In genomic region chr16:951660-952301, GRCh38 we compare ENCODE assay signal across 31 cellular contexts. TPM values are rescaled to one million over a fixed set of nuclear protein-coding genes. Genes with fewer than 3 reads are reported as not detected.
DNase-seq lines count a peak whose midpoint lies in the region; ATAC-seq, FAIRE-seq and TF ChIP-seq lines count a peak whose summit lies in the region.
"Had no signal": no experiment of that assay in that cellular context is flagged by ENCODE, and none has a peak within 500 bp of the region (broad histone marks: within the 10 kb centered on the region; RNA-seq: fewer than 3 reads in every experiment).

No MANE protein-coding gene starts in this region.

- TF ChIP-seq POLR2A in K562 (conservative IDR thresholded peaks at IDR 0.05), result no peak

- no peaks in the 10 kb centered on the region for H3K27me3 Mint-ChIP-seq in activated CD8-positive, alpha-beta T cell treated with anti-CD3 and anti-CD28 coated beads, Interleukin-2, amount 10 ng/mL, durations not matched to agents 7 days and 5 days (ENCODE audit: low read depth)
- H3K27me3 Mint-ChIP-seq: activated naive CD8-positive, alpha-beta T cell; CD4-positive, CD25-positive, alpha-beta regulatory T cell; naive thymus-derived CD4-positive, alpha-beta T cell had no signal

- H2AK5ac ChIP-seq in trophoblast cell (ENCODE audit: low read length), result no peak overlapping the region

- H4K12ac ChIP-seq in trophoblast cell (ENCODE audit: low read depth, low read length), result no peak overlapping the region

- H3K4ac ChIP-seq in trophoblast cell (ENCODE audit: low read depth, low read length), result no peak overlapping the region

- H3K4me3 ChIP-seq in BLaER1 treated with 17β-estradiol and CSF1 and Interleukin-3, amounts not matched to agents 10 nM and 100 nM, result no peak overlapping the region
- H3K4me3 ChIP-seq in K562 (no peak overlapping the region), trophoblast cell (ENCODE audit: low read depth, low read length) (no peak overlapping the region)
- H3K4me3 ChIP-seq: body of pancreas, left lung, SK-N-MC had no signal

- peak; percentile 74 for ATAC-seq in K562
- ATAC-seq in activated CD8-positive, alpha-beta T cell treated with anti-CD3 and anti-CD28 coated beads, Interleukin-2, amount 10 ng/mL, durations not matched to agents 7 days and 5 days, result no peak
- ATAC-seq: body of pancreas; HCT116; left lung; naive thymus-derived CD4-positive, alpha-beta T cell had no signal

- H2BK12ac ChIP-seq in trophoblast cell (ENCODE audit: low read length), result no peak overlapping the region

- no peak overlapping the region for H3K18ac ChIP-seq in trophoblast cell (ENCODE audit: low read length)

- no peaks in the 10 kb centered on the region for H3K79me1 ChIP-seq in trophoblast cell (ENCODE audit: low read length)

- no peak overlapping the region; a peak in 1 of 22 replicates for H3K27ac ChIP-seq in BLaER1 treated with 17β-estradiol and CSF1 and Interleukin-3, amounts not matched to agents 10 nM and 100 nM
- H3K27ac ChIP-seq in K562 (ENCODE audit: extremely low read depth, low read depth, low read length), result no peak overlapping the region
- H3K27ac ChIP-seq in trophoblast cell (ENCODE audit: low read depth, low read length), result no peak overlapping the region
- H3K27ac ChIP-seq: body of pancreas, left lung, SK-N-MC, WERI-Rb-1 had no signal

- no peak overlapping the region for H4K91ac ChIP-seq in trophoblast cell (ENCODE audit: low read depth, low read length)

- CTCF ChIA-PET in K562 (lab: Yijun Ruan, JAX; ENCODE audit: low intra/inter-chr PET ratio), result no interaction called here
- CTCF ChIA-PET in activated CD8-positive, alpha-beta T cell treated with anti-CD3 and anti-CD28 coated beads, Interleukin-2, amount 10 ng/mL, durations not matched to agents 7 days and 5 days (lab: Charles Lee), result no interaction called here

- H2BK5ac ChIP-seq in trophoblast cell (ENCODE audit: low read depth, low read length, poor library complexity), result no peak overlapping the region

- no peak for FAIRE-seq in K562 (lab: Jason Lieb, UNC)
- FAIRE-seq: frontal cortex had no signal

- in situ Hi-C loops in KBM-7 (cut with MboI; ENCODE audit: low pct_unique_long_range_greater_than_20kb, low sequenced_read_pairs), result no loop called here
- in situ Hi-C loops in K562 (cut with MboI), result no loop called here

- H3K4me1 ChIP-seq in BLaER1 treated with 17β-estradiol and CSF1 and Interleukin-3, amounts not matched to agents 10 nM and 100 nM, result peaks cover 7 to 14% (median 12%) of the 10 kb centered on the region in 10 experiments; a peak in 17 of 20 replicates
- H3K4me1 ChIP-seq in K562 (replicated peaks in 1 of 2; ENCODE audit: control insufficient read depth in 2 of 2, insufficient read depth in 2 of 2, low read length in 2 of 2) (peaks cover 0 to 12% of the 10 kb centered on the region in 2 experiments; a peak in 4 of 5 replicates), trophoblast cell (ENCODE audit: control insufficient read depth in 1 of 2, insufficient read depth in 2 of 2, low read length in 2 of 2) (no peaks in the 10 kb centered on the region)
- H3K4me1 ChIP-seq: body of pancreas, left lung had no signal

- H3K9me3 ChIP-seq in BLaER1 treated with 17β-estradiol and CSF1 and Interleukin-3, amounts not matched to agents 10 nM and 100 nM (replicated peaks in 1 of 11), result no peaks in the 10 kb centered on the region; a peak in 4 of 22 replicates
- no peaks in the 10 kb centered on the region for H3K9me3 ChIP-seq in K562 (replicated peaks; ENCODE audit: control insufficient read depth, insufficient read depth, low read depth, low read length)
- H3K9me3 ChIP-seq in trophoblast cell (ENCODE audit: insufficient read depth, low read depth, low read length), result peaks cover 43% of the 10 kb centered on the region
- H3K9me3 ChIP-seq: body of pancreas, left lung had no signal

- POLR2A ChIA-PET in K562 (lab: Yijun Ruan, JAX), result no interaction called here
- POLR2A ChIA-PET in activated CD8-positive, alpha-beta T cell treated with anti-CD3 and anti-CD28 coated beads, Interleukin-2, amount 10 ng/mL, durations not matched to agents 7 days and 5 days (lab: Charles Lee), result no interaction called here

- H3K23ac ChIP-seq in trophoblast cell (ENCODE audit: low read length), result no peak overlapping the region

- no peak for TF ChIP-seq RAD21 in K562 (CRISPR knock-in tag; conservative IDR thresholded peaks at IDR 0.05 in 1 of 2, IDR thresholded peaks at IDR 0.05 in 1 of 2)

- no peak overlapping the region for H3K14ac ChIP-seq in trophoblast cell (ENCODE audit: low read length)

- DNase-seq in KBM-7 (peak; percentile 52), K562 (ENCODE audit: extremely low read depth in 1 of 4, low spot score in 3 of 4) (peak; percentile 48 to 65 (median 64)), trophoblast cell (peak; percentile 35 to 65), NCI-H345 (lab: John Stamatoyannopoulos, UW) (no peak)
- DNase-seq in stimulated activated CD4-positive, alpha-beta T cell treated with anti-CD3 and anti-CD28 coated beads, Interleukin-2, amount 100 ng/mL, for 48 hours, result no peak
- no peak for DNase-seq in activated CD8-positive, alpha-beta T cell treated with anti-CD3 and anti-CD28 coated beads, Interleukin-2, amount 10 ng/mL, durations not matched to agents 7 days and 5 days
- no peak for DNase-seq in activated CD4-positive, alpha-beta T cell treated with anti-CD3 and anti-CD28 coated beads for 48 hours
- DNase-seq: ACHN; activated CD4-positive, alpha-beta T cell treated with anti-CD3 and anti-CD28 coated beads, Interleukin-2, amount 50 U/mL, for 1 hour; body of pancreas; CD4-positive, CD25-positive, alpha-beta regulatory T cell; DMS 273 treated with DMSO at 0.1 percent for 48 hours; effector CD8-positive, alpha-beta T cell; erythroblast; KG1; naive thymus-derived CD4-positive, alpha-beta T cell; NCI-H1694; NCI-H2171; NCI-H526 treated with DMSO at 0.1 percent for 48 hours; retina; stimulated activated CD4-positive, alpha-beta T cell treated with anti-CD3 and anti-CD28 coated beads, Interleukin-4, amount 100 ng/mL, for 4 hours; stimulated activated naive CD4-positive, alpha-beta T cell; T-helper 2 cell; WERI-Rb-1 had no signal

- BruUV-seq in K562 (replicated peaks; lab: Mats Ljungman, UMichigan), result no TSS peak

- no peak; the same call in 1 of the 2 replicates for TF ChIP-seq EP300 in K562 (IDR thresholded peaks at IDR 0.05; ENCODE audit: low read length)

- intact Hi-C loops in K562 (cut with micrococcal nuclease), result no loop called here

- H4K8ac ChIP-seq in trophoblast cell (ENCODE audit: low read depth, low read length), result no peak overlapping the region

- WGBS in K562 (ENCODE audit: insufficient coverage, low coverage, missing lambda C conversion rate), result 4% methylated on average over 21 of the region's 22 CpGs
- no CpG with 5 or more reads among the region's 22 CpGs for WGBS in trophoblast cell (ENCODE audit: extremely low coverage, insufficient coverage, insufficient read length)

- peaks cover 0 to 39% (median 0%) of the 10 kb centered on the region in 11 experiments; a peak in 10 of 22 replicates for H4K20me1 ChIP-seq in BLaER1 treated with 17β-estradiol and CSF1 and Interleukin-3, amounts not matched to agents 10 nM and 100 nM
- H4K20me1 ChIP-seq in K562 (replicated peaks; ENCODE audit: control insufficient read depth, insufficient read depth, low read length), result no peaks in the 10 kb centered on the region

- H3K27me3 ChIP-seq in BLaER1 treated with 17β-estradiol and CSF1 and Interleukin-3, amounts not matched to agents 10 nM and 100 nM, result no peaks in the 10 kb centered on the region
- H3K27me3 ChIP-seq in K562 (ENCODE audit: control insufficient read depth in 2 of 2, insufficient read depth in 2 of 2, low read length in 2 of 2) (peaks cover 5 to 35% of the 10 kb centered on the region in 2 experiments; a peak in 3 of 5 replicates), trophoblast cell (ENCODE audit: insufficient read depth, low read length) (no peaks in the 10 kb centered on the region)
- H3K27me3 ChIP-seq: body of pancreas, left lung had no signal

- H3K4me1 Mint-ChIP-seq in activated CD8-positive, alpha-beta T cell treated with anti-CD3 and anti-CD28 coated beads, Interleukin-2, amount 10 ng/mL, durations not matched to agents 7 days and 5 days (ENCODE audit: low read depth), result no peaks in the 10 kb centered on the region
- H3K4me1 Mint-ChIP-seq: mesothelial cell of epicardium had no signal

- no peak overlapping the region for H3K4me3 Mint-ChIP-seq in activated CD8-positive, alpha-beta T cell treated with anti-CD3 and anti-CD28 coated beads, Interleukin-2, amount 10 ng/mL, durations not matched to agents 7 days and 5 days
- H3K4me3 Mint-ChIP-seq: activated naive CD8-positive, alpha-beta T cell; mesothelial cell of epicardium; naive thymus-derived CD4-positive, alpha-beta T cell had no signal

- H2BK120ac ChIP-seq in trophoblast cell (ENCODE audit: insufficient read depth, low read length, poor library complexity), result no peak overlapping the region

- H3K79me2 ChIP-seq in K562 (ENCODE audit: control insufficient read depth, insufficient read depth, low read length) (no peaks in the 10 kb centered on the region), trophoblast cell (ENCODE audit: control insufficient read depth, insufficient read depth, low read length, poor library complexity) (no peaks in the 10 kb centered on the region)

- H3K36me3 ChIP-seq in BLaER1 treated with 17β-estradiol and CSF1 and Interleukin-3, amounts not matched to agents 10 nM and 100 nM, result peaks cover 20 to 37% (median 27%) of the 10 kb centered on the region in 11 experiments
- H3K36me3 ChIP-seq in K562 (ENCODE audit: control insufficient read depth, insufficient read depth, low read length), result no peaks in the 10 kb centered on the region
- peaks cover 0 to 3% of the 10 kb centered on the region in 2 experiments for H3K36me3 ChIP-seq in trophoblast cell (ENCODE audit: control insufficient read depth in 1 of 2, insufficient read depth in 2 of 2, low read length in 2 of 2)
- H3K36me3 ChIP-seq: WERI-Rb-1 had no signal

- no peaks in the 10 kb centered on the region for H3K9me3 Mint-ChIP-seq in activated CD8-positive, alpha-beta T cell treated with anti-CD3 and anti-CD28 coated beads, Interleukin-2, amount 10 ng/mL, durations not matched to agents 7 days and 5 days (ENCODE audit: insufficient read depth)
- H3K9me3 Mint-ChIP-seq: mesothelial cell of epicardium had no signal

- TF ChIP-seq CTCF in K562 (IDR thresholded peaks at IDR 0.05 in 2 of 3, conservative IDR thresholded peaks at IDR 0.05 in 1 of 3; ENCODE audit: insufficient read depth in 2 of 3, low read depth in 1 of 3, low read length in 3 of 3), result no peak

- peak overlapping the region; percentile 9 to 62 (median 48); a peak in 18 of 22 replicates for H3K4me2 ChIP-seq in BLaER1 treated with 17β-estradiol and CSF1 and Interleukin-3, amounts not matched to agents 10 nM and 100 nM
- no peak overlapping the region for H3K4me2 ChIP-seq in K562 (ENCODE audit: insufficient read depth, low read length)
- no peak overlapping the region for H3K4me2 ChIP-seq in trophoblast cell (ENCODE audit: low read length)

- H3K9ac ChIP-seq in BLaER1 treated with 17β-estradiol and CSF1 and Interleukin-3, amounts not matched to agents 10 nM and 100 nM, result peak overlapping the region in 1 of 11 experiments; percentile 18; a peak in 2 of 22 replicates
- H3K9ac ChIP-seq in K562 (ENCODE audit: insufficient read depth in 1 of 2, low read depth in 2 of 2, low read length in 2 of 2), result peak overlapping the region in 1 of 2 experiments; percentile 45; a peak in 2 of 4 replicates
- no peak overlapping the region for H3K9ac ChIP-seq in trophoblast cell (ENCODE audit: low read length)

- no peaks in the 10 kb centered on the region for H3K9me1 ChIP-seq in K562 (ENCODE audit: control insufficient read depth, insufficient read depth, low read length)

- H2AFZ ChIP-seq in K562 (ENCODE audit: low read depth, low read length) (no peak overlapping the region), trophoblast cell (ENCODE audit: insufficient read depth, low read length, poor library complexity) (no peak overlapping the region)

- peaks cover under 1% of the 10 kb centered on the region for H3K36me3 Mint-ChIP-seq in activated CD8-positive, alpha-beta T cell treated with anti-CD3 and anti-CD28 coated beads, Interleukin-2, amount 10 ng/mL, durations not matched to agents 7 days and 5 days (ENCODE audit: low read depth)

- H3K27ac Mint-ChIP-seq in activated CD8-positive, alpha-beta T cell treated with anti-CD3 and anti-CD28 coated beads, Interleukin-2, amount 10 ng/mL, durations not matched to agents 7 days and 5 days, result no peak overlapping the region
- H3K27ac Mint-ChIP-seq: activated naive CD8-positive, alpha-beta T cell; CD4-positive, CD25-positive, alpha-beta regulatory T cell; mesothelial cell of epicardium had no signal

RNA-seq across cellular contexts. Expression of gene LMF1, which starts 19.0 kb away (rescaled TPM):
- 10.7 and 19.1 TPM in 2 replicates for total RNA-seq in K562 (2011; cell fraction: chromatin; rRNA removed; ENCODE audit: low replicate concordance)
- total RNA-seq in K562 (2011; cell fraction: nucleolus; rRNA removed), result 10.8 and 12.0 TPM in 2 replicates
- 11.5 and 12.0 TPM in 2 replicates for total RNA-seq in K562 (2011; cell fraction: nucleoplasm; rRNA removed)
- 0.64 and 0.86 TPM in 2 replicates for total RNA-seq in K562 (2014; rRNA removed)
- 0.26 and 0.44 TPM in 2 replicates for total RNA-seq in K562 (2014; rRNA removed; fragmentation: Illumina TruSeq; extraction: Trizol)
- total RNA-seq in K562 (2015; rRNA removed; fragmentation: Illumina TruSeq; extraction: Trizol), result 0.41 and 0.47 TPM in 2 replicates
- 1.5 and 2.3 TPM in 2 replicates for total RNA-seq in K562 (2021)
- polyA plus RNA-seq in K562 (2011; rRNA removed), result 1.0 and 1.5 TPM in 2 replicates
- 1.7 and 3.2 TPM in 2 replicates for polyA plus RNA-seq in K562 (2011; cell fraction: cytosol; rRNA removed)
- polyA plus RNA-seq in K562 (2011; cell fraction: nucleus; rRNA removed), result 6.1 and 9.0 TPM in 2 replicates
- 1.1 and 4.6 TPM in 2 replicates for polyA plus RNA-seq in K562 (2012)
- 1.1 TPM in 1 of 2 replicates, not detected in the other for polyA plus RNA-seq in K562 (2014; fragmentation: Illumina TruSeq; extraction: Trizol)
- polyA plus RNA-seq in K562 (2014; fragmentation: Nextera tagmentation; extraction: Ambion mirVana), result under 1 TPM; 0.11 TPM
- polyA plus RNA-seq in K562 (2014; rRNA removed), result 0.98 and 1.6 TPM in 2 replicates
- 3.7 and 4.0 TPM in 2 replicates for polyA minus RNA-seq in K562 (2011; rRNA and poly(A)+ RNA removed)
- polyA minus RNA-seq in K562 (2011; cell fraction: cytosol; rRNA and poly(A)+ RNA removed), result 3.2 and 3.4 TPM in 2 replicates
- 5.8 and 7.9 TPM in 2 replicates for polyA minus RNA-seq in K562 (2011; cell fraction: nucleus; rRNA and poly(A)+ RNA removed)
- 8.3 TPM in 2 replicates for polyA plus RNA-seq in trophoblast cell (2013)
- 10 to 100 TPM; 14.3 to 17.4 TPM for total RNA-seq in activated CD8-positive, alpha-beta T cell treated with anti-CD3 and anti-CD28 coated beads, Interleukin-2, amount 10 ng/mL, durations not matched to agents 7 days and 5 days

RNA-seq across cellular contexts. Expression of gene SOX8, which starts 29.8 kb away (rescaled TPM):
- total RNA-seq in K562 (2011; cell fraction: chromatin; rRNA removed; ENCODE audit: low replicate concordance), result 0.40 and 1.9 TPM in 2 replicates
- 0.66 and 1.3 TPM in 2 replicates for total RNA-seq in K562 (2011; cell fraction: nucleolus; rRNA removed)
- 0.37 and 0.38 TPM in 2 replicates for total RNA-seq in K562 (2011; cell fraction: nucleoplasm; rRNA removed)
- total RNA-seq in K562 (2014; rRNA removed) (not detected in 2 replicates), K562 (2014; rRNA removed; fragmentation: Illumina TruSeq; extraction: Trizol) (not detected in 2 replicates), K562 (2015; rRNA removed; fragmentation: Illumina TruSeq; extraction: Trizol) (not detected in 2 replicates), K562 (2021) (0.07 TPM in 2 replicates)
- polyA plus RNA-seq in K562 (2011; rRNA removed) (0.09 and 0.15 TPM in 2 replicates), K562 (2014; fragmentation: Illumina TruSeq; extraction: Trizol) (0.04 TPM in 1 of 2 replicates, not detected in the other), K562 (2014; fragmentation: Nextera tagmentation; extraction: Ambion mirVana) (not detected), K562 (2014; rRNA removed) (0.11 and 0.15 TPM in 2 replicates)
- polyA plus RNA-seq in K562 (2011; cell fraction: cytosol; rRNA removed), result 0.15 and 0.40 TPM in 2 replicates
- polyA plus RNA-seq in K562 (2011; cell fraction: nucleus; rRNA removed), result 0.79 and 1.9 TPM in 2 replicates
- polyA plus RNA-seq in K562 (2012), result 0.04 TPM in 2 replicates
- 0.06 TPM in 1 of 2 replicates, not detected in the other for polyA minus RNA-seq in K562 (2011; rRNA and poly(A)+ RNA removed)
- not detected in 2 replicates for polyA minus RNA-seq in K562 (2011; cell fraction: cytosol; rRNA and poly(A)+ RNA removed)
- polyA minus RNA-seq in K562 (2011; cell fraction: nucleus; rRNA and poly(A)+ RNA removed), result 0.22 and 0.40 TPM in 2 replicates
- 1.9 and 2.1 TPM in 2 replicates for polyA plus RNA-seq in trophoblast cell (2013)
- total RNA-seq in activated CD8-positive, alpha-beta T cell treated with anti-CD3 and anti-CD28 coated beads, Interleukin-2, amount 10 ng/mL, durations not matched to agents 7 days and 5 days, result not detected

Comparison
In these comparisons a context has a peak if more than half of its experiments do, and no peak if none do; other contexts are left out.
1. H3K4me2 ChIP-seq: peak in BLaER1 treated with 17β-estradiol and CSF1 and Interleukin-3, amounts not matched to agents 10 nM and 100 nM (11 of 11); none in K562 (single experiment) and trophoblast cell (single experiment).
2. DNase-seq: peak in KBM-7 (single experiment), K562 (4 of 4) and trophoblast cell (2 of 2); none in stimulated activated CD4-positive, alpha-beta T cell treated with anti-CD3 and anti-CD28 coated beads, Interleukin-2, amount 100 ng/mL, for 48 hours (0 of 2), activated CD8-positive, alpha-beta T cell treated with anti-CD3 and anti-CD28 coated beads, Interleukin-2, amount 10 ng/mL, durations not matched to agents 7 days and 5 days (single experiment), NCI-H345 (single experiment) and activated CD4-positive, alpha-beta T cell treated with anti-CD3 and anti-CD28 coated beads for 48 hours (single experiment).